In genomic region chr18:741931-742512, GRCh38 we compare ENCODE assay signal across 1 cellular context.
TF ChIP-seq lines count a peak whose summit lies in the region.

No MANE protein-coding gene starts in this region.

TF ChIP-seq in K562, 482 proteins besides CTCF, POLR2A, EP300 and RAD21 (continued from another document and continues in another):
- TF ChIP-seq RCOR1 (IDR thresholded peaks at IDR 0.05; ENCODE audit: borderline replicate concordance in 1 of 2, low read depth in 2 of 2, low read length in 2 of 2) (no peak), NR2C2 (CRISPR knock-in tag; IDR thresholded peaks at IDR 0.05) (no peak), NR2C2 (tag; IDR thresholded peaks at IDR 0.05) (no peak), FOXK1 (CRISPR knock-in tag; IDR thresholded peaks at IDR 0.05; ENCODE audit: borderline replicate concordance) (no peak), ZNF561 (CRISPR knock-in tag; conservative IDR thresholded peaks at IDR 0.05) (no peak), POLR2H (tag; IDR thresholded peaks at IDR 0.05; ENCODE audit: low read depth) (peak; percentile 85), ZNF77 (CRISPR knock-in tag; IDR thresholded peaks at IDR 0.05) (no peak), ZNF175 (CRISPR knock-in tag; IDR thresholded peaks at IDR 0.05; ENCODE audit: low read depth) (no peak), KAT7 (CRISPR knock-in tag; IDR thresholded peaks at IDR 0.05; ENCODE audit: borderline replicate concordance) (peak; percentile 20; the same call in 1 of the 2 replicates), FOXA3 (CRISPR knock-in tag; conservative IDR thresholded peaks at IDR 0.05 in 1 of 2, IDR thresholded peaks at IDR 0.05 in 1 of 2) (no peak), CHD7 (IDR thresholded peaks at IDR 0.05; ENCODE audit: low read depth, low read length) (no peak), THRB (CRISPR knock-in tag; conservative IDR thresholded peaks at IDR 0.05) (no peak), LARP7 (IDR thresholded peaks at IDR 0.05) (no peak), FUS (optimal IDR thresholded peaks at IDR 0.05; ENCODE audit: low read depth, low read length) (no peak), ZNF57 (CRISPR knock-in tag; IDR thresholded peaks at IDR 0.05) (no peak), SPI1 (IDR thresholded peaks at IDR 0.05; ENCODE audit: borderline replicate concordance, low read depth, low read length) (no peak), ZNF354B (CRISPR knock-in tag; IDR thresholded peaks at IDR 0.05) (no peak), ZNF41 (CRISPR knock-in tag; conservative IDR thresholded peaks at IDR 0.05) (no peak), TARDBP (IDR thresholded peaks at IDR 0.05) (no peak), ZC3H8 (IDR thresholded peaks at IDR 0.05) (no peak), ELF2 (CRISPR knock-in tag; IDR thresholded peaks at IDR 0.05) (no peak), TFAM (CRISPR knock-in tag; conservative IDR thresholded peaks at IDR 0.05) (no peak), NFXL1 (CRISPR knock-in tag; IDR thresholded peaks at IDR 0.05) (no peak), KLF6 (CRISPR knock-in tag; IDR thresholded peaks at IDR 0.05; ENCODE audit: borderline replicate concordance) (no peak), ZNF407 (IDR thresholded peaks at IDR 0.05; ENCODE audit: low read depth) (no peak), AFF4 (CRISPR knock-in tag; IDR thresholded peaks at IDR 0.05) (no peak), ZFPM2 (CRISPR knock-in tag; IDR thresholded peaks at IDR 0.05) (no peak), ZNF436 (CRISPR knock-in tag; IDR thresholded peaks at IDR 0.05) (no peak; the same call in 1 of the 2 replicates), SLC30A9 (CRISPR knock-in tag; IDR thresholded peaks at IDR 0.05) (no peak), ZNF165 (CRISPR knock-in tag; IDR thresholded peaks at IDR 0.05; ENCODE audit: borderline replicate concordance) (no peak), PCBP1 (IDR thresholded peaks at IDR 0.05; ENCODE audit: low read depth, low read length, poor library complexity, severe bottlenecking) (no peak), RBM14 (IDR thresholded peaks at IDR 0.05; ENCODE audit: borderline replicate concordance, insufficient read depth, low read depth, low read length) (no peak), CBX8 (IDR thresholded peaks at IDR 0.05; ENCODE audit: borderline replicate concordance, extremely low read depth, low read depth, low read length, poor library complexity, severe bottlenecking) (no peak)
